1 cellular context compared by ENCODE assay signal in genomic region chr20:45934587-45935415, GRCh38.
TF ChIP-seq lines count a peak whose summit lies in the region.

Gene PCIF1 (plus strand): TSS chr20:45934683. CDS start chr20:45939000, 4,317 bp downstream.

TF ChIP-seq in HepG2, 621 proteins besides CTCF, POLR2A, EP300 and RAD21 (continued from another document and continues in another):
- TF ChIP-seq FOXO4 (CRISPR knock-in tag; conservative IDR thresholded peaks at IDR 0.05) (no peak), TFDP2 (CRISPR knock-in tag; IDR thresholded peaks at IDR 0.05) (no peak; the same call in none of the 2 replicates), TBP (CRISPR knock-in tag; IDR thresholded peaks at IDR 0.05) (no peak), MXD3 (CRISPR knock-in tag; IDR thresholded peaks at IDR 0.05) (peak; percentile 94), TFDP1 (CRISPR knock-in tag; IDR thresholded peaks at IDR 0.05; ENCODE audit: borderline replicate concordance) (peak; percentile 34; the same call in 1 of the 2 replicates), ZNF350 (CRISPR knock-in tag; IDR thresholded peaks at IDR 0.05; ENCODE audit: borderline replicate concordance, low read depth) (peak; percentile 95), ATF7-NPFF (CRISPR knock-in tag; IDR thresholded peaks at IDR 0.05; ENCODE audit: low read depth) (peak; percentile 93), STAG1 (CRISPR knock-in tag; IDR thresholded peaks at IDR 0.05) (peak; percentile 17; the same call in 1 of the 2 replicates), HMGXB4 (CRISPR knock-in tag; IDR thresholded peaks at IDR 0.05; ENCODE audit: borderline replicate concordance in 1 of 2, low read depth in 1 of 2) (peak; percentile 81 to 94), ZNF567 (CRISPR knock-in tag; IDR thresholded peaks at IDR 0.05; ENCODE audit: borderline replicate concordance) (peak; percentile 97), ZNF782 (CRISPR knock-in tag; IDR thresholded peaks at IDR 0.05; ENCODE audit: borderline replicate concordance) (peak; percentile 81), NFRKB (IDR thresholded peaks at IDR 0.05) (peak; percentile 97), CCDC6 (CRISPR knock-in tag; IDR thresholded peaks at IDR 0.05) (peak; percentile 92), ZNF460 (CRISPR knock-in tag; IDR thresholded peaks at IDR 0.05; ENCODE audit: borderline replicate concordance) (no peak; the same call in 1 of the 2 replicates), SNAI1 (CRISPR knock-in tag; IDR thresholded peaks at IDR 0.05; ENCODE audit: borderline replicate concordance) (peak; percentile 86; the same call in 1 of the 2 replicates), GABPA (IDR thresholded peaks at IDR 0.05; ENCODE audit: low read depth, low read length) (no peak; the same call in 1 of the 2 replicates), GABPA (CRISPR knock-in tag; IDR thresholded peaks at IDR 0.05; ENCODE audit: low read depth) (peak; percentile 65; the same call in 1 of the 2 replicates), ZBTB26 (CRISPR knock-in tag; IDR thresholded peaks at IDR 0.05; ENCODE audit: borderline replicate concordance) (peak; percentile 87), ZKSCAN5 (CRISPR knock-in tag; IDR thresholded peaks at IDR 0.05) (peak; percentile 34; the same call in 1 of the 2 replicates), ZNF276 (CRISPR knock-in tag; IDR thresholded peaks at IDR 0.05; ENCODE audit: low read depth) (peak; percentile 71; the same call in 1 of the 2 replicates), NR3C1 (CRISPR knock-in tag; IDR thresholded peaks at IDR 0.05) (no peak; the same call in 1 of the 2 replicates), IRX3 (CRISPR knock-in tag; IDR thresholded peaks at IDR 0.05; ENCODE audit: borderline replicate concordance, low read depth) (peak; percentile 93), ZNF3 (CRISPR knock-in tag; IDR thresholded peaks at IDR 0.05) (no peak), ZNF776 (CRISPR knock-in tag; IDR thresholded peaks at IDR 0.05) (peak; percentile 99), BCL6 (CRISPR knock-in tag; IDR thresholded peaks at IDR 0.05) (peak; percentile 81), HMGXB3 (CRISPR knock-in tag; IDR thresholded peaks at IDR 0.05; ENCODE audit: borderline replicate concordance) (peak; percentile 98), ZNF430 (CRISPR knock-in tag; IDR thresholded peaks at IDR 0.05) (peak; percentile 98), TFAP4 (IDR thresholded peaks at IDR 0.05; ENCODE audit: borderline replicate concordance, low read depth) (no peak), ERF (CRISPR knock-in tag; IDR thresholded peaks at IDR 0.05) (peak; percentile 93), ZNF879 (CRISPR knock-in tag; IDR thresholded peaks at IDR 0.05) (peak; percentile 96), IRF2 (CRISPR knock-in tag; IDR thresholded peaks at IDR 0.05) (peak; percentile 92), PAF1 (CRISPR knock-in tag; IDR thresholded peaks at IDR 0.05) (0 out of 2 replicates have a peak, but pooled peaks have one; percentile 15), TGIF2 (CRISPR knock-in tag; IDR thresholded peaks at IDR 0.05) (peak; percentile 13; the same call in 1 of the 2 replicates), ZNF609 (CRISPR knock-in tag; IDR thresholded peaks at IDR 0.05; ENCODE audit: borderline replicate concordance) (peak; percentile 67; the same call in 1 of the 2 replicates), MTA3 (CRISPR knock-in tag; IDR thresholded peaks at IDR 0.05) (no peak), TCF7 (IDR thresholded peaks at IDR 0.05; ENCODE audit: low read depth) (no peak), SOX6 (IDR thresholded peaks at IDR 0.05) (no peak), SOX6 (CRISPR knock-in tag; IDR thresholded peaks at IDR 0.05) (peak; percentile 51; the same call in 1 of the 2 replicates), ADNP (CRISPR knock-in tag; IDR thresholded peaks at IDR 0.05) (no peak), HOXA9 (CRISPR knock-in tag; IDR thresholded peaks at IDR 0.05; ENCODE audit: borderline replicate concordance) (no peak; the same call in none of the 2 replicates), ETV6 (CRISPR knock-in tag; conservative IDR thresholded peaks at IDR 0.05) (peak; percentile 93), DPF2 (CRISPR knock-in tag; IDR thresholded peaks at IDR 0.05; ENCODE audit: borderline replicate concordance, low read depth) (no peak), ZNF446 (CRISPR knock-in tag; IDR thresholded peaks at IDR 0.05) (peak; percentile 98)
